In genomic region chr2:42973771-42974170, GRCh38 we compare ENCODE assay signal across 17 cellular contexts.
DNase-seq lines count a peak whose midpoint lies in the region; ATAC-seq and TF ChIP-seq lines count a peak whose summit lies in the region.
"Had no signal": no experiment of that assay in that cellular context is flagged by ENCODE, and none has a peak within 500 bp of the region (broad histone marks: within the 10 kb centered on the region; RNA-seq: fewer than 3 reads in every experiment).

No MANE protein-coding gene starts in this region.

- H3K9ac ChIP-seq in BLaER1 treated with 17β-estradiol and CSF1 and Interleukin-3, amounts not matched to agents 10 nM and 100 nM, result peak overlapping the region in 6 of 11 experiments; percentile 8 to 71 (median 63); a peak in 11 of 22 replicates
- H3K9ac ChIP-seq in fibroblast of lung (ENCODE audit: insufficient read depth, low read length), result no peak overlapping the region

- no peaks in the 10 kb centered on the region for H3K9me3 ChIP-seq in BLaER1 treated with 17β-estradiol and CSF1 and Interleukin-3, amounts not matched to agents 10 nM and 100 nM (replicated peaks in 1 of 11)
- H3K9me3 ChIP-seq in MG63, result peaks cover 3% of the 10 kb centered on the region; the same call in 1 of the 2 replicates
- H3K9me3 ChIP-seq in fibroblast of lung (ENCODE audit: control insufficient read depth, insufficient read depth, low read depth, low read length), result no peaks in the 10 kb centered on the region
- H3K9me3 ChIP-seq: pancreas had no signal

- no peak for TF ChIP-seq CTCF in fibroblast of lung (conservative IDR thresholded peaks at IDR 0.05 in 1 of 2, IDR thresholded peaks at IDR 0.05 in 1 of 2; ENCODE audit: low read depth in 1 of 2, low read length in 2 of 2)

- H3K27me3 ChIP-seq in BLaER1 treated with 17β-estradiol and CSF1 and Interleukin-3, amounts not matched to agents 10 nM and 100 nM, result no peaks in the 10 kb centered on the region
- H3K27me3 ChIP-seq in MG63 (no peaks in the 10 kb centered on the region), fibroblast of lung (ENCODE audit: control insufficient read depth, insufficient read depth, low read length) (no peaks in the 10 kb centered on the region)
- H3K27me3 ChIP-seq: pancreas had no signal

- peak overlapping the region in 6 of 11 experiments; percentile 19 to 76 (median 72); a peak in 14 of 22 replicates for H3K27ac ChIP-seq in BLaER1 treated with 17β-estradiol and CSF1 and Interleukin-3, amounts not matched to agents 10 nM and 100 nM
- H3K27ac ChIP-seq in fibroblast of lung (ENCODE audit: insufficient read depth, low read length), result peak overlapping the region; percentile 6

- peak overlapping the region; percentile 72 to 98 (median 82); a peak in 21 of 22 replicates for H3K4me2 ChIP-seq in BLaER1 treated with 17β-estradiol and CSF1 and Interleukin-3, amounts not matched to agents 10 nM and 100 nM
- H3K4me2 ChIP-seq in fibroblast of lung (ENCODE audit: extremely low read depth, insufficient read depth, low read length), result no peak overlapping the region

- no peak for ATAC-seq in GM19455 (IDR thresholded peaks at IDR 0.05; ENCODE audit: unreplicated experiment)
- no peak for ATAC-seq in HG03521 (IDR thresholded peaks at IDR 0.05; ENCODE audit: unreplicated experiment)
- ATAC-seq: left colon, pancreas had no signal

- H3K36me3 ChIP-seq in BLaER1 treated with 17β-estradiol and CSF1 and Interleukin-3, amounts not matched to agents 10 nM and 100 nM, result no peaks in the 10 kb centered on the region
- H3K36me3 ChIP-seq in MG63, result no peaks in the 10 kb centered on the region
- no peaks in the 10 kb centered on the region for H3K36me3 ChIP-seq in fibroblast of lung (ENCODE audit: control insufficient read depth, insufficient read depth, low read length)
- H3K36me3 ChIP-seq: pancreas had no signal

- intact Hi-C loops in posterior vena cava (cut with DNase I), result loop anchor here (5.0 to 10.0 kb wide), 5 partner anchors 131 to 511 kb away; partner anchors contain the start of gene ZFP36L2 (in 2 of the 2)

- H3K79me2 ChIP-seq in fibroblast of lung (ENCODE audit: control insufficient read depth, insufficient read depth, low read length), result no peaks in the 10 kb centered on the region

- DNase-seq in MG63 (peak; percentile 37), fibroblast of lung (ENCODE audit: low read depth in 2 of 2) (peak in 1 of 2 donors; percentile 25), posterior vena cava (ENCODE audit: low spot score) (peak; percentile 51), OCI-M1 (lab: John Stamatoyannopoulos, UW) (no peak), NCI-H82 treated with DMSO at 0.1 percent for 48 hours (lab: John Stamatoyannopoulos, UW; ENCODE audit: unreplicated experiment) (no peak)
- DNase-seq: activated CD4-positive, alpha-beta T cell treated with anti-CD3 and anti-CD28 coated beads, Interleukin-2, amount 50 U/mL, for 1 hour; activated T-cell treated with anti-CD3 and anti-CD28 coated beads, Interleukin-2, amount 50 U/mL, for 24 hours; COR-L47; effector CD8-positive, alpha-beta T cell; HCEC 1CT; NCI-H446; stimulated activated naive CD4-positive, alpha-beta T cell treated with Interleukin-2 at 50 U/mL for 16 hours had no signal

- peaks cover 74 to 98% (median 95%) of the 10 kb centered on the region in 10 experiments for H3K4me1 ChIP-seq in BLaER1 treated with 17β-estradiol and CSF1 and Interleukin-3, amounts not matched to agents 10 nM and 100 nM
- H3K4me1 ChIP-seq in fibroblast of lung (ENCODE audit: control insufficient read depth, extremely low read depth, insufficient read depth, low read length), result peaks cover 29% of the 10 kb centered on the region

- H2AFZ ChIP-seq in fibroblast of lung (ENCODE audit: low read length), result no peak overlapping the region

- no peaks in the 10 kb centered on the region for H4K20me1 ChIP-seq in BLaER1 treated with 17β-estradiol and CSF1 and Interleukin-3, amounts not matched to agents 10 nM and 100 nM
- no peaks in the 10 kb centered on the region for H4K20me1 ChIP-seq in fibroblast of lung (ENCODE audit: control insufficient read depth, extremely low read depth, insufficient read depth, low read length)

- no peak overlapping the region for H3K4me3 ChIP-seq in BLaER1 treated with 17β-estradiol and CSF1 and Interleukin-3, amounts not matched to agents 10 nM and 100 nM
- H3K4me3 ChIP-seq in MG63 (no peak overlapping the region), fibroblast of lung (replicated peaks in 1 of 4; ENCODE audit: control extremely low read depth in 1 of 4, insufficient read depth in 1 of 4, low read depth in 3 of 4, low read length in 4 of 4) (no peak overlapping the region)
- H3K4me3 ChIP-seq: pancreas had no signal

Comparison
In these comparisons a context has a peak if more than half of its experiments do, and no peak if none do; other contexts are left out.
1. DNase-seq: peak in MG63 (single experiment) and posterior vena cava (single experiment); none in OCI-M1 (single experiment) and NCI-H82 treated with DMSO at 0.1 percent for 48 hours (single experiment).